8 cellular contexts compared by ENCODE assay signal in the genomic region with DNA sequence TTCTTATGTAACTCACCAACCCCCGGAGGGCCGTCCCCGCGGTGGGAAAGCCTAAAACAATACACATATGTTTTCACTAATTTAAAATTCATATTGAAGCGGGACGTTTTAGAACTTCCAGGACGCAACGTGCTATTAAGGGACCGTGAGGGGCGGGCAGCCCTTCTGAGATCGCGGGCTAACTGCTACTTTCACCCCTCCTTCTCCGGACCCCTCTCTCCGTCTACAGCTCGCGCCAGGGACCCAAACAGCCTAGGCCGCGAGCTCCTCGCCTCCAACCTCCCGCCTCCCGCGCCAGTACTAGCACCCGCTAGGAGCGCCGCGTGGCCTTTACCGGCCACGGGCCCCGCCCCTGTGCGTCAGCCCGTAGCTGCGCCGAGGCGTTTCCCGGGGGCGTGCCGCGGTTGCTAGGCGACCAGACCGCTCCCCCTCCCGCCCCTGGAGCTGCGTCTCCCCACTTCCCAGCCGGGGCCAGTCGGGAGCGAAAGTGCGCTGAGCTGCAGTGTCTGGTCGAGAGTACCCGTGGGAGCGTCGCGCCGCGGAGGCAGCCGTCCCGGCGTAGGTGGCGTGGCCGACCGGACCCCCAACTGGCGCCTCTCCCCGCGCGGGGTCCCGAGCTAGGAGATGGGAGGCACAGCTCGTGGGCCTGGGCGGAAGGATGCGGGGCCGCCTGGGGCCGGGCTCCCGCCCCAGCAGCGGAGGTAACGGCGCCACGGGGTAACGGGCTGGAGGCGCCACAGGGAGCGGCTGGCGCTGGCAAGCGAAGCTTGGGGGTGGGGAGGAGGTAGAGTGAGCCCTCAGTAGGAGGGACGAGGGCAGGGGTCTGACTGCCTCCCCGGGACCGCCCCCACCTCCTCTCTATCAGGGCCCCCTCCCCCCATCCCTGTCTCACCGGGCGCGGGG. TPM values are rescaled to one million over a fixed set of nuclear protein-coding genes. Genes with fewer than 3 reads are reported as not detected.
A peak's percentile ranks its signal among the peaks of the same experiment; 100 is the strongest.
DNase-seq lines count a peak whose midpoint lies in the region; ATAC-seq and TF ChIP-seq lines count a peak whose summit lies in the region.

A gene (plus strand): TSS at position 457 of the 903 bp plus-strand sequence. CDS start 168 bp downstream, at position 625.

- peak; percentile 86 for TF ChIP-seq POLR2A in GM10847 (IDR thresholded peaks at IDR 0.05; ENCODE audit: extremely low read depth, insufficient read length)

- peak within 1 kb of the TSS; percentile 87 for H3K4me3 Mint-ChIP-seq in activated naive CD8-positive, alpha-beta T cell
- H3K4me3 Mint-ChIP-seq in glutamatergic neuron (ENCODE audit: unreplicated experiment): peak within 1 kb of the TSS; percentile 87

- H3K4me3 ChIP-seq in osteoblast (ENCODE audit: insufficient read depth, low read length): peak within 1 kb of the TSS; percentile 91
- H3K4me3 ChIP-seq in thoracic aorta: peak within 1 kb of the TSS; percentile 88

- H3K4me1 ChIP-seq in osteoblast (ENCODE audit: insufficient read depth, low read length) (peaks cover 47% of the 10 kb centered on the region), thoracic aorta (ENCODE audit: control insufficient read depth in 1 of 2, low read depth in 2 of 2) (peaks cover 20 to 26% of the 10 kb centered on the region in 2 donors)

- H3K9me3 ChIP-seq in osteoblast (ENCODE audit: low read depth, low read length): no peaks in the 10 kb centered on the region
- H3K9me3 ChIP-seq in thoracic aorta: no peaks in the 10 kb centered on the region

- no peaks in the 10 kb centered on the region for H3K9me3 Mint-ChIP-seq in activated naive CD8-positive, alpha-beta T cell (ENCODE audit: low read depth)
- peaks cover 4% of the 10 kb centered on the region for H3K9me3 Mint-ChIP-seq in glutamatergic neuron (ENCODE audit: unreplicated experiment)

- DNase-seq in NCI-H1092 treated with DMSO at 0.1 percent for 48 hours (lab: John Stamatoyannopoulos, UW) (peak; percentile 97), SKM-1 treated with dmso at 0.1 percent for 144 hours (lab: John Stamatoyannopoulos, UW; ENCODE audit: unreplicated experiment) (peak; percentile 96), glutamatergic neuron (peak; percentile 91), osteoblast (ENCODE audit: insufficient read length, low spot score, missing footprints) (peak; percentile 94), thoracic aorta (ENCODE audit: low spot score) (peak; percentile 68)

- peaks cover 40% of the 10 kb centered on the region for H3K79me2 ChIP-seq in osteoblast (ENCODE audit: insufficient read depth, low read length)

- peak within 1 kb of the TSS; percentile 88 for H3K27ac Mint-ChIP-seq in activated naive CD8-positive, alpha-beta T cell
- H3K27ac Mint-ChIP-seq in glutamatergic neuron (ENCODE audit: unreplicated experiment): peak within 1 kb of the TSS; percentile 45

- H3K27me3 Mint-ChIP-seq in activated naive CD8-positive, alpha-beta T cell: peaks cover 7% of the 10 kb centered on the region
- H3K27me3 Mint-ChIP-seq in glutamatergic neuron (ENCODE audit: unreplicated experiment): peaks cover 8% of the 10 kb centered on the region

- H3K4me2 ChIP-seq in osteoblast (ENCODE audit: insufficient read depth, low read length): peak within 1 kb of the TSS; percentile 91

- H3K4me1 Mint-ChIP-seq in activated naive CD8-positive, alpha-beta T cell (ENCODE audit: low read depth): peaks cover 16% of the 10 kb centered on the region
- peaks cover 8% of the 10 kb centered on the region for H3K4me1 Mint-ChIP-seq in glutamatergic neuron (ENCODE audit: low read depth, unreplicated experiment)

- H3K27ac ChIP-seq in osteoblast (ENCODE audit: low read depth, low read length): peak within 1 kb of the TSS; percentile 91
- peak within 1 kb of the TSS; percentile 16 to 61 for H3K27ac ChIP-seq in thoracic aorta

- H3K36me3 ChIP-seq in osteoblast (ENCODE audit: insufficient read depth, low read length): peaks cover 11% of the 10 kb centered on the region
- H3K36me3 ChIP-seq in thoracic aorta: no peaks in the 10 kb centered on the region

- ATAC-seq in HG02610 (IDR thresholded peaks at IDR 0.05; ENCODE audit: unreplicated experiment): peak; percentile 89
- ATAC-seq in thoracic aorta (ENCODE audit: insufficient number of reproducible peaks, low FRiP score, low read depth): peak; percentile 56

- TF ChIP-seq CTCF in glutamatergic neuron (IDR thresholded peaks at IDR 0.05; ENCODE audit: partially characterized antibody, unreplicated experiment) (no peak), osteoblast (IDR thresholded peaks at IDR 0.05; ENCODE audit: extremely low read depth, low read depth, low read length) (no peak), thoracic aorta (IDR thresholded peaks at IDR 0.05) (peak; percentile 22)

- no peaks in the 10 kb centered on the region for H3K36me3 Mint-ChIP-seq in activated naive CD8-positive, alpha-beta T cell
- no peaks in the 10 kb centered on the region for H3K36me3 Mint-ChIP-seq in glutamatergic neuron (ENCODE audit: unreplicated experiment)

- peak within 1 kb of the TSS; percentile 85 for H2AFZ ChIP-seq in osteoblast (ENCODE audit: low read length)

- H4K20me1 ChIP-seq in osteoblast (ENCODE audit: insufficient read depth, low read length): peaks cover 4% of the 10 kb centered on the region

- H3K27me3 ChIP-seq in osteoblast (ENCODE audit: insufficient read depth, low read length): no peaks in the 10 kb centered on the region
- H3K27me3 ChIP-seq in thoracic aorta (replicated peaks; ENCODE audit: insufficient read depth): no peaks in the 10 kb centered on the region

RNA-seq across cellular contexts. Expression of the gene that starts here (rescaled TPM):
- total RNA-seq in glutamatergic neuron (ENCODE audit: unreplicated experiment): 1.3 TPM
- 52.1 and 54.8 TPM in 2 replicates for total RNA-seq in osteoblast
- 10 to 100 TPM in 1 of 2 donors, 1 to 10 TPM in 1; 6.8 to 11.9 TPM for total RNA-seq in thoracic aorta

Comparison
In these comparisons a context has a peak if more than half of its experiments do, and no peak if none do; other contexts are left out.
1. Peak in every context shown above with its lines: DNase-seq, ATAC-seq, H3K4me3 ChIP-seq and H3K27ac ChIP-seq.